ENCODE assay signal across 8 cellular contexts in genomic region chr11:17277024-17277584, GRCh38. TPM values are rescaled to one million over a fixed set of nuclear protein-coding genes. Genes with fewer than 3 reads are reported as not detected.
DNase-seq lines count a peak whose midpoint lies in the region; TF ChIP-seq lines count a peak whose summit lies in the region.

No MANE protein-coding gene starts in this region.

- no peaks in the 10 kb centered on the region for H3K4me1 ChIP-seq in H9 (ENCODE audit: insufficient read depth, low read length)
- peaks cover 3% of the 10 kb centered on the region for H3K4me1 ChIP-seq in muscle layer of colon (ENCODE audit: insufficient read depth, low read length)

- H3K27ac ChIP-seq in H9 (ENCODE audit: insufficient read length, low read depth, low read length), result no peak overlapping the region
- H3K27ac ChIP-seq in muscle layer of colon (ENCODE audit: low read depth, low read length), result peak overlapping the region; percentile 96

- H3K4me1 Mint-ChIP-seq in activated naive CD4-positive, alpha-beta T cell treated with anti-CD3 and anti-CD28 coated beads, Interleukin-2, amount 50 U/mL, for 24 hours, result peaks cover 51% of the 10 kb centered on the region
- peaks cover 6 to 10% of the 10 kb centered on the region in 2 experiments for H3K4me1 Mint-ChIP-seq in H9

- H3T11ph ChIP-seq in H9 (ENCODE audit: low read length), result no peak overlapping the region

- H3K36me3 Mint-ChIP-seq in activated naive CD4-positive, alpha-beta T cell treated with anti-CD3 and anti-CD28 coated beads, Interleukin-2, amount 50 U/mL, for 24 hours, result no peaks in the 10 kb centered on the region
- no peaks in the 10 kb centered on the region for H3K36me3 Mint-ChIP-seq in H9 (ENCODE audit: insufficient read depth in 1 of 3, low read depth in 3 of 3)

- WGBS in H9 (ENCODE audit: extremely low coverage, insufficient read length, low lambda C conversion rate), result no CpG with 5 or more reads among the region's 17 CpGs

- DNase-seq in activated naive CD4-positive, alpha-beta T cell (lab: John Stamatoyannopoulos, UW), result no peak
- DNase-seq in H9, result no peak
- DNase-seq in LNCaP clone FGC (ENCODE audit: low read depth), result no peak
- peak; percentile 72 for DNase-seq in SW480 (ENCODE audit: low spot score)
- DNase-seq in erythroblast (lab: John Stamatoyannopoulos, UW), result peak; percentile 66 to 70
- no peak for DNase-seq in HK-2 (ENCODE audit: unreplicated experiment)

- no peaks in the 10 kb centered on the region for H3K9me3 Mint-ChIP-seq in activated naive CD4-positive, alpha-beta T cell treated with anti-CD3 and anti-CD28 coated beads, Interleukin-2, amount 50 U/mL, for 24 hours
- H3K9me3 Mint-ChIP-seq in H9, result no peaks in the 10 kb centered on the region

- no peaks in the 10 kb centered on the region for H3K36me3 ChIP-seq in muscle layer of colon (ENCODE audit: insufficient read depth, low read length)

- H2BK12ac ChIP-seq in H9 (ENCODE audit: insufficient read length, low read depth, low read length), result no peak overlapping the region

- no peak overlapping the region for H3K56ac ChIP-seq in H9 (ENCODE audit: insufficient read length, low read depth, low read length)

- H3K27me3 ChIP-seq in H9 (ENCODE audit: insufficient read depth, low read length) (no peaks in the 10 kb centered on the region), muscle layer of colon (ENCODE audit: control insufficient read depth in 1 of 2, insufficient read depth in 2 of 2, low read length in 2 of 2) (no peaks in the 10 kb centered on the region)

- peak overlapping the region; percentile 91 for H3K4me3 Mint-ChIP-seq in activated naive CD4-positive, alpha-beta T cell treated with anti-CD3 and anti-CD28 coated beads, Interleukin-2, amount 50 U/mL, for 24 hours
- H3K4me3 Mint-ChIP-seq in H9, result peak overlapping the region; percentile 87 to 89

- no peak overlapping the region for H2BK120ac ChIP-seq in H9 (ENCODE audit: low read depth, low read length, poor library complexity, severe bottlenecking)

- no peak overlapping the region for H2BK5ac ChIP-seq in H9 (ENCODE audit: insufficient read length, low read length)

- no peaks in the 10 kb centered on the region for H3K79me1 ChIP-seq in H9 (ENCODE audit: insufficient read depth, low read depth, low read length, poor library complexity, severe bottlenecking)

- peak overlapping the region; percentile 90 for H3K27ac Mint-ChIP-seq in activated naive CD4-positive, alpha-beta T cell treated with anti-CD3 and anti-CD28 coated beads, Interleukin-2, amount 50 U/mL, for 24 hours
- H3K27ac Mint-ChIP-seq in H9, result no peak overlapping the region

- H3K23me2 ChIP-seq in H9 (ENCODE audit: insufficient read length, low read depth, low read length, poor library complexity, severe bottlenecking), result peaks cover 5% of the 10 kb centered on the region

- no peak overlapping the region for H4K8ac ChIP-seq in H9 (replicated peaks; ENCODE audit: insufficient read length, low read depth, low read length)

- H3K18ac ChIP-seq in H9 (ENCODE audit: insufficient read length, low read depth, low read length), result peak overlapping the region; percentile 37

- H3K14ac ChIP-seq in H9 (ENCODE audit: insufficient read depth, low read length), result no peak overlapping the region

- H2AK5ac ChIP-seq in H9 (ENCODE audit: insufficient read length, low read length), result no peak overlapping the region

- H3K79me2 ChIP-seq in H9 (ENCODE audit: insufficient read depth, low read length), result no peaks in the 10 kb centered on the region

- H3K4me2 ChIP-seq in H9 (ENCODE audit: insufficient read depth, insufficient read length, low read length), result peak overlapping the region; percentile 82

- H3K9me3 ChIP-seq in H9 (ENCODE audit: control insufficient read depth, low read depth, low read length), result no peaks in the 10 kb centered on the region
- H3K9me3 ChIP-seq in muscle layer of colon (ENCODE audit: low read length), result no peaks in the 10 kb centered on the region

- no peak overlapping the region for H2AFZ ChIP-seq in H9 (ENCODE audit: low read length)

- H3K27me3 Mint-ChIP-seq in activated naive CD4-positive, alpha-beta T cell treated with anti-CD3 and anti-CD28 coated beads, Interleukin-2, amount 50 U/mL, for 24 hours, result no peaks in the 10 kb centered on the region
- H3K27me3 Mint-ChIP-seq in H9 (ENCODE audit: low read depth), result peaks cover 25% of the 10 kb centered on the region

- TF ChIP-seq CTCF in H9 (conservative IDR thresholded peaks at IDR 0.05), result no peak
- no peak for TF ChIP-seq CTCF in LNCaP clone FGC (IDR thresholded peaks at IDR 0.05; ENCODE audit: control insufficient read depth, extremely low read depth, insufficient read depth)

- no peak overlapping the region for H2BK15ac ChIP-seq in H9 (ENCODE audit: low read depth, low read length)

- no peak overlapping the region for H4K91ac ChIP-seq in H9 (ENCODE audit: insufficient read length, low read depth, low read length)

- H2BK20ac ChIP-seq in H9 (ENCODE audit: low read depth, low read length, poor library complexity, severe bottlenecking), result no peak overlapping the region

- H3K4me3 ChIP-seq in LNCaP clone FGC (ENCODE audit: low read depth, low read length) (peak overlapping the region; percentile 72), muscle layer of colon (ENCODE audit: low read depth in 1 of 2, low read length in 2 of 2) (peak overlapping the region; percentile 91 to 95)

- H3K4ac ChIP-seq in H9 (ENCODE audit: low read depth, low read length), result no peak overlapping the region

- no peaks in the 10 kb centered on the region for H4K20me1 ChIP-seq in H9 (ENCODE audit: control insufficient read depth, insufficient read depth, insufficient read length)

- H4K5ac ChIP-seq in H9 (ENCODE audit: insufficient read length, low read depth, low read length), result no peak overlapping the region

- no peak for TF ChIP-seq POLR2A in erythroblast (IDR thresholded peaks at IDR 0.05; ENCODE audit: low read length)

- H3K9ac ChIP-seq in H9 (ENCODE audit: extremely low read depth, insufficient read length, low read length) (peak overlapping the region; percentile 61), muscle layer of colon (ENCODE audit: low read length) (peak overlapping the region; percentile 90)

- H3K23ac ChIP-seq in H9 (ENCODE audit: insufficient read length, low read depth, low read length), result no peak overlapping the region

RNA-seq across cellular contexts. Expression of gene NUCB2, which starts 0.6 kb away (rescaled TPM):
- 29.1 and 33.0 TPM in 2 replicates for total RNA-seq in H9 (2021)

Comparison
In these comparisons a context has a peak if more than half of its experiments do, and no peak if none do; other contexts are left out.
1. DNase-seq: peak in SW480 (single experiment) and erythroblast (2 of 2); none in activated naive CD4-positive, alpha-beta T cell (0 of 4), H9 (single experiment), LNCaP clone FGC (single experiment) and HK-2 (single experiment).